In the genomic region with DNA sequence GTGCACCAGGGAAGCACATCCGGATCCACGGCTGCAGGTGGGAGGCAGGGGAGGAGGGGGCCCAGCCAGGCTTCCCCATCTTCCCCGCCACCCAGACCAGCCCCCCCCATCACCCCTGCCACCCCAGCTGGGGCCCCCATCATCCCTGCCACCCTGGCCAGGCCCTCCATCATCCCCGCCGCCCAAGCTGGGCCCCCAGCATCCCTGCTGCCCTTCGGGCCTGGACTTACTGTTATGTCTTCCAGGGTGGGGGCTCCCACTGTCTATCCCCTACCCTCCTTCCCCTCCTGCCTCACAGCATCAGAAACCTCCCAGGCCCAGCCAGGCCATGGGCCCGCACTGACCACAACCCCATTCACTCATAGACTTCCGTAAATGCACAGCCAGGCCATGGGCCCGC, we compare ENCODE assay signal across 10 cellular contexts. TPM values are rescaled to one million over a fixed set of nuclear protein-coding genes. Genes with fewer than 3 reads are reported as not detected.
"Had no signal": no experiment of that assay in that cellular context is flagged by ENCODE, and none has a peak within 500 bp of the region (broad histone marks: within the 10 kb centered on the region; RNA-seq: fewer than 3 reads in every experiment).

No MANE protein-coding gene starts in this region.

- DNase-seq: GM23248, GOT3, H7, IMR-90 had no signal

- H3K9me3 ChIP-seq: HAP-1 had no signal

- H3K27ac ChIP-seq: GM23248 had no signal

- H3K4me1 ChIP-seq: HAP-1 had no signal

- H3K4me3 ChIP-seq: GM23248, HAP-1, K562 had no signal

- ATAC-seq: HCT116, K562 had no signal

- H3K36me3 ChIP-seq: HAP-1 had no signal

RNA-seq across cellular contexts. Expression of a gene that starts 27.5 kb away (rescaled TPM):
- total RNA-seq: GM23248, H4, H7, HFFc6, HT-29, IMR-90, K562 had no signal
- polyA plus RNA-seq: GM23248, IMR-90, K562 had no signal

RNA-seq across cellular contexts. Expression of a gene that starts 42.2 kb away (rescaled TPM):
- total RNA-seq: GM23248, IMR-90 had no signal
- polyA plus RNA-seq: GM23248, IMR-90 had no signal

RNA-seq across cellular contexts. Expression of a gene that starts 51.3 kb away (rescaled TPM):
- total RNA-seq: GM23248, H4, HFFc6, HT-29, IMR-90 had no signal
- polyA plus RNA-seq: GM23248, IMR-90 had no signal
